Comparison of ENCODE assay signal across 8 cellular contexts in the genomic region with DNA sequence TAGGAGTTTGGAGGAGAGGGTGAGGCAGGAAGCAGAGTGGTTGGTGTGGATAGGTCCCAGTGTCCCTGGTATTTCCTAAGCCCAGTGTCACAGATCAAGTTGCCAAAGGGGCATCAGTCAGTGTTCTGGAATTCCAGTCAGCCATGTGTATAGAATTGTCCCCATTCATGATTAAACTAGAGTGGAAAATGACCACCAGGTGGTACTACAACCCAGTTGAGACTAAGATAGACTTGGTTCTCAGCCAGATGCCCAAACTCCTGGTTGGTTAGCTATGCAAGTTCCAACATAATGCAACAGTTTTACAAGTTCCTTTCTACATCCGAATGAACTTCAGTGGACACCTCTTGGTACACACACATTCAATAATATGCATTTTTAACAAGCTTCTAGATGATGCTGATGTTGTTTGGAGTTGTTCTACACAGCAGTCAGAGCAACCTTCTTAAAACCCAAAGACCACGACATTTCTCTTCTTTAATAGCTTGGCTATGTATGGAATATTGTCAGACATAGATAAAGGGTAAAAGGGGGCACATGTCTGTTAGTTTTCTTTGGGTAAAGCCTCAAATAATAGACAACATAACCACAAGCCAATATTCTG. TPM values are rescaled to one million over a fixed set of nuclear protein-coding genes. Genes with fewer than 3 reads are reported as not detected.
DNase-seq lines count a peak whose midpoint lies in the region; ATAC-seq and TF ChIP-seq lines count a peak whose summit lies in the region.

No MANE protein-coding gene starts in this region.

- H3K9me3 Mint-ChIP-seq in activated naive CD8-positive, alpha-beta T cell treated with anti-CD3 and anti-CD28 coated beads, Interleukin-2, amount 10 ng/mL, durations not matched to agents 7 days and 5 days: no peaks in the 10 kb centered on the region
- no peaks in the 10 kb centered on the region for H3K9me3 Mint-ChIP-seq in activated naive CD8-positive, alpha-beta T cell treated with anti-CD3 and anti-CD28 coated beads for 36 hours

- no peaks in the 10 kb centered on the region for H3K36me3 Mint-ChIP-seq in activated naive CD8-positive, alpha-beta T cell treated with anti-CD3 and anti-CD28 coated beads, Interleukin-2, amount 10 ng/mL, durations not matched to agents 7 days and 5 days
- H3K36me3 Mint-ChIP-seq in activated naive CD8-positive, alpha-beta T cell treated with anti-CD3 and anti-CD28 coated beads for 36 hours: no peaks in the 10 kb centered on the region

- H3K4me3 ChIP-seq in WI38 (ENCODE audit: low read depth, low read length) (no peak overlapping the region), cardiac muscle cell (no peak overlapping the region)

- H3K9me3 ChIP-seq in cardiac muscle cell (ENCODE audit: low read depth): no peaks in the 10 kb centered on the region

- no peaks in the 10 kb centered on the region for H3K4me1 ChIP-seq in cardiac muscle cell (ENCODE audit: low read depth)

- H3K4me3 Mint-ChIP-seq in activated naive CD8-positive, alpha-beta T cell treated with anti-CD3 and anti-CD28 coated beads, Interleukin-2, amount 10 ng/mL, durations not matched to agents 7 days and 5 days: no peak overlapping the region
- no peak overlapping the region for H3K4me3 Mint-ChIP-seq in activated naive CD8-positive, alpha-beta T cell treated with anti-CD3 and anti-CD28 coated beads for 36 hours

- peak; percentile 75 for ATAC-seq in activated naive CD8-positive, alpha-beta T cell treated with anti-CD3 and anti-CD28 coated beads, Interleukin-2, amount 10 ng/mL, durations not matched to agents 7 days and 5 days (ENCODE audit: low read depth)
- ATAC-seq in HG02798 (IDR thresholded peaks at IDR 0.05; ENCODE audit: poor library complexity, unreplicated experiment): peak; percentile 77

- no peaks in the 10 kb centered on the region for H3K4me1 Mint-ChIP-seq in activated naive CD8-positive, alpha-beta T cell treated with anti-CD3 and anti-CD28 coated beads, Interleukin-2, amount 10 ng/mL, durations not matched to agents 7 days and 5 days
- no peaks in the 10 kb centered on the region for H3K4me1 Mint-ChIP-seq in activated naive CD8-positive, alpha-beta T cell treated with anti-CD3 and anti-CD28 coated beads for 36 hours

- H3K27ac Mint-ChIP-seq in activated naive CD8-positive, alpha-beta T cell treated with anti-CD3 and anti-CD28 coated beads, Interleukin-2, amount 10 ng/mL, durations not matched to agents 7 days and 5 days: no peak overlapping the region
- H3K27ac Mint-ChIP-seq in activated naive CD8-positive, alpha-beta T cell treated with anti-CD3 and anti-CD28 coated beads for 36 hours: no peak overlapping the region

- POLR2A ChIA-PET in activated naive CD8-positive, alpha-beta T cell treated with anti-CD3 and anti-CD28 coated beads, Interleukin-2, amount 10 ng/mL, durations not matched to agents 7 days and 5 days (lab: Charles Lee): no interaction called here

- H3K27me3 ChIP-seq in cardiac muscle cell: peaks cover 4% of the 10 kb centered on the region

- no peak for DNase-seq in activated naive CD8-positive, alpha-beta T cell treated with anti-CD3 and anti-CD28 coated beads, Interleukin-2, amount 10 ng/mL, durations not matched to agents 7 days and 5 days
- DNase-seq in activated naive CD8-positive, alpha-beta T cell treated with anti-CD3 and anti-CD28 coated beads for 36 hours: no peak
- peak; percentile 69 for DNase-seq in NCI-H2107 treated with DMSO at 0.1 percent for 48 hours (lab: John Stamatoyannopoulos, UW; ENCODE audit: unreplicated experiment)
- DNase-seq in cardiac muscle cell (ENCODE audit: low read depth in 1 of 2, low spot score in 1 of 2): peak; percentile 85 to 86
- peak; percentile 50 for DNase-seq in pulmonary artery endothelial cell (ENCODE audit: low read depth, low spot score)
- no peak for DNase-seq in ureter (ENCODE audit: low spot score)

- TF ChIP-seq CTCF in WI38 (IDR thresholded peaks at IDR 0.05; ENCODE audit: low read depth, low read length): peak; percentile 32; the same call in 1 of the 2 replicates
- TF ChIP-seq CTCF in cardiac muscle cell (IDR thresholded peaks at IDR 0.05; ENCODE audit: low read depth, low read length): peak; percentile 57

- H3K36me3 ChIP-seq in cardiac muscle cell: no peaks in the 10 kb centered on the region

- H3K27ac ChIP-seq in cardiac muscle cell: no peak overlapping the region

- H3K27me3 Mint-ChIP-seq in activated naive CD8-positive, alpha-beta T cell treated with anti-CD3 and anti-CD28 coated beads, Interleukin-2, amount 10 ng/mL, durations not matched to agents 7 days and 5 days: peaks cover 27% of the 10 kb centered on the region
- peaks cover 6% of the 10 kb centered on the region for H3K27me3 Mint-ChIP-seq in activated naive CD8-positive, alpha-beta T cell treated with anti-CD3 and anti-CD28 coated beads for 36 hours

RNA-seq across cellular contexts. Expression of a gene that starts 8.4 kb away (rescaled TPM):
- 10 to 100 TPM; 36.2 to 36.9 TPM for total RNA-seq in activated naive CD8-positive, alpha-beta T cell treated with anti-CD3 and anti-CD28 coated beads, Interleukin-2, amount 10 ng/mL, durations not matched to agents 7 days and 5 days
- 10 to 100 TPM; 38.3 to 42.4 TPM for total RNA-seq in activated naive CD8-positive, alpha-beta T cell treated with anti-CD3 and anti-CD28 coated beads for 36 hours
- 11.2 and 15.7 TPM in 2 replicates for total RNA-seq in cardiac muscle cell
- polyA plus RNA-seq in cardiac muscle cell: 5.0 and 10.6 TPM in 2 replicates
- 27.4 and 39.9 TPM in 2 replicates for total RNA-seq in pulmonary artery endothelial cell
- 45.7 TPM for total RNA-seq in ureter

RNA-seq across cellular contexts. Expression of a gene that starts 9.3 kb away (rescaled TPM):
- total RNA-seq in activated naive CD8-positive, alpha-beta T cell treated with anti-CD3 and anti-CD28 coated beads, Interleukin-2, amount 10 ng/mL, durations not matched to agents 7 days and 5 days: 1 to 10 TPM; 2.6 to 3.1 TPM
- 1 to 10 TPM; 6.2 to 7.0 TPM for total RNA-seq in activated naive CD8-positive, alpha-beta T cell treated with anti-CD3 and anti-CD28 coated beads for 36 hours
- total RNA-seq in cardiac muscle cell (2.7 and 5.0 TPM in 2 replicates), pulmonary artery endothelial cell (3.4 TPM in 2 replicates), ureter (70.5 TPM)
- 3.4 and 7.4 TPM in 2 replicates for polyA plus RNA-seq in cardiac muscle cell

Comparison
In these comparisons a context has a peak if more than half of its experiments do, and no peak if none do; other contexts are left out.
1. DNase-seq: peak in NCI-H2107 treated with DMSO at 0.1 percent for 48 hours (single experiment), cardiac muscle cell (2 of 2) and pulmonary artery endothelial cell (single experiment); none in activated naive CD8-positive, alpha-beta T cell treated with anti-CD3 and anti-CD28 coated beads, Interleukin-2, amount 10 ng/mL, durations not matched to agents 7 days and 5 days (single experiment), activated naive CD8-positive, alpha-beta T cell treated with anti-CD3 and anti-CD28 coated beads for 36 hours (single experiment) and ureter (single experiment).